In the genomic region with DNA sequence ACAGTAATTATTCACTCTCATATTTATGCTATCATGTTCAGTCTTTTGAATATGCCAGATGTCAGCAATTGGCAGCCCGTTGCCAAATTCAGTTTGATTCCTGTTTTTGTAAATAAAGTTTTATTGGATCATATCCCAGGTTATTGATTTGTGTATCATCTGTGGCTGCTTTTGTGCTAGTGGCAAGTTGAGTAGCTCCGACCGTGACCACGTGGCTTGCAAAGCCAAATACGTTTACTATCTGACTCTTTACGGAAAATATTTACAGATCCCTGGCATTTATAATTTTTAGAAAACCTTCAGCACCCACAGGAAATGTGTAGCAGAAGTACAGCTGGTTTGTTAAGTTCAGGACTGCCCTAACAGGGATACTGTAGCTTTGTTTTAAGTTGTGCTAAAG, we compare ENCODE assay signal across 28 cellular contexts.
"Had no signal": no experiment of that assay in that cellular context is flagged by ENCODE, and none has a peak within 500 bp of the region (broad histone marks: within the 10 kb centered on the region; RNA-seq: fewer than 3 reads in every experiment).

No MANE protein-coding gene starts in this region.

- DNase-seq: activated B cell treated with CpG ODN at 0.5 μM for 24 hours; activated CD4-positive, alpha-beta memory T cell treated with anti-CD3 and anti-CD28 coated beads for 36 hours; activated CD4-positive, alpha-beta T cell treated with anti-CD3 and anti-CD28 coated beads for 4 hours; activated CD4-positive, alpha-beta T cell treated with anti-CD3 and anti-CD28 coated beads, Interleukin-2, amount 50 U/mL, for 1 hour; activated CD4-positive, CD25-positive, alpha-beta regulatory T cell treated with anti-CD3 and anti-CD28 coated beads, Interleukin-2, amount 50 U/mL, for 72 hours; activated CD8-positive, alpha-beta memory T cell treated with anti-CD3 and anti-CD28 coated beads, Interleukin-2, amount 50 U/mL, for 4 hours; activated gamma-delta T cell treated with Interleukin-2 at 50 U/mL for 16 hours; activated naive CD4-positive, alpha-beta T cell treated with anti-CD3 and anti-CD28 coated beads for 36 hours; activated T-cell treated with anti-CD3 and anti-CD28 coated beads for 4 hours; activated T-cell treated with anti-CD3 and anti-CD28 coated beads, Interleukin-2, amount 50 U/mL, for 4 hours; adrenal gland; body of pancreas; Karpas-422; KBM-7; MV-4-11; NCI-H1105; NCI-H1417 treated with DMSO at 0.1 percent for 48 hours; NCI-H2029; NCI-H2107; NCI-H226; NCI-H446 treated with DMSO at 0.1 percent for 48 hours; PC-9; SIG-M5; T-cell; T-helper 17 cell had no signal

- ATAC-seq: activated naive CD4-positive, alpha-beta T cell treated with anti-CD3 and anti-CD28 coated beads, Interleukin-2, amount 50 U/mL, for 72 hours; activated T-cell treated with anti-CD3 and anti-CD28 coated beads, Interleukin-2, amount 50 U/mL, for 4 hours; body of pancreas; Right ventricle myocardium inferior; SK-N-SH treated with all-trans-retinoic acid at 6 μM for 48 hours; T-cell; T-helper 17 cell had no signal
